In the genomic region with DNA sequence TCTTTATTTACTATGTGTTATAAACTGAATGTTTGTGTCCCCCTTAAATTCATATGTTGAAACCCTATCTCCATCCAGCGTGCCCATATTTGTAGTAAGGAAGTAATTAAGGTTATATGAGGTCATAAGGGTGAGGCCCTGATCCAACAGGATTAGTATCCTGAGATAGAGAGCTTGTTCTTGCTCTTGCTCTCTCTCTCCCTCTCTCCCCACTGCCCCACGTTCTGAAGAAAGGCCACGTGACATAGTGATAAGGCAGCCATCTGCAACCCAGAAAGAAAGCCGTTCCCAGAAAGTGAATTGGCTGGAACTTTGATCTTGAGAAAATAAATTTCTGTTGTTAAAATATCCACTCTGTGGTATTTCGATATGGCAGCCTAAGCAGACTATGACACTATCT, we compare ENCODE assay signal across 22 cellular contexts.
DNase-seq lines count a peak whose midpoint lies in the region; ATAC-seq and TF ChIP-seq lines count a peak whose summit lies in the region.
"Had no signal": no experiment of that assay in that cellular context is flagged by ENCODE, and none has a peak within 500 bp of the region (broad histone marks: within the 10 kb centered on the region; RNA-seq: fewer than 3 reads in every experiment).

No MANE protein-coding gene starts in this region.

- no peaks in the 10 kb centered on the region for H3F3A ChIP-seq in PC-3 (ENCODE audit: low read length, unreplicated experiment)

- H3K9me3 ChIP-seq in PC-3 (ENCODE audit: low read length) = no peaks in the 10 kb centered on the region

- H3K27ac ChIP-seq in PC-3 (ENCODE audit: low read length) (peak overlapping the region; percentile 32), urinary bladder (ENCODE audit: low read depth) (peak overlapping the region; percentile 48)
- H3K27ac ChIP-seq: BLaER1, SJCRH30 had no signal

- peak overlapping the region; percentile 4; the same call in 1 of the 2 replicates for H3K27ac Mint-ChIP-seq in HFFc6
- H3K27ac Mint-ChIP-seq in activated T-cell treated with anti-CD3 and anti-CD28 coated beads, Interleukin-2, amount 50 U/mL, for 72 hours = no peak overlapping the region
- no peak overlapping the region for H3K27ac Mint-ChIP-seq in endothelial cell (ENCODE audit: unreplicated experiment)
- H3K27ac Mint-ChIP-seq: CD4-positive, alpha-beta T cell had no signal

- WGBS in urinary bladder = 66% methylated on average over 5 of the region's 5 CpGs

- intact Hi-C loops in PC-3 (cut with micrococcal nuclease) (no loop called here), left colon (cut with DNase I, micrococcal nuclease) (no loop called here)

- H3K36me3 ChIP-seq in PC-3 (ENCODE audit: low read depth, low read length) (no peaks in the 10 kb centered on the region), urinary bladder (ENCODE audit: insufficient read depth) (no peaks in the 10 kb centered on the region)
- H3K36me3 ChIP-seq: BLaER1, SJCRH30 had no signal

- peak; percentile 16; the same call in 1 of the 2 replicates for ATAC-seq in PC-3
- ATAC-seq in left colon = peak; percentile 40
- no peak for ATAC-seq in activated T-cell treated with anti-CD3 and anti-CD28 coated beads, Interleukin-2, amount 50 U/mL, for 72 hours (replicated peaks in 1 of 2)

- H4K20me1 ChIP-seq in PC-3 (ENCODE audit: low read length) = no peaks in the 10 kb centered on the region
- H4K20me1 ChIP-seq: BLaER1 had no signal

- BruUV-seq in PC-3 (replicated peaks; lab: Mats Ljungman, UMichigan) = no TSS peak

- no peaks in the 10 kb centered on the region for H3K27me3 ChIP-seq in PC-3 (ENCODE audit: low read length)
- H3K27me3 ChIP-seq: BLaER1, SJCRH30 had no signal

- H3K9me2 ChIP-seq in PC-3 (replicated peaks; ENCODE audit: low read length) = no peaks in the 10 kb centered on the region

- H2AFZ ChIP-seq in PC-3 (ENCODE audit: low read length) = no peak overlapping the region

- H3K4me2 ChIP-seq in PC-3 (ENCODE audit: low read length) = peak overlapping the region; percentile 39; the same call in 1 of the 2 replicates
- H3K4me2 ChIP-seq: BLaER1 had no signal

- no peak overlapping the region for H3K9ac ChIP-seq in PC-3 (ENCODE audit: low read length)
- H3K9ac ChIP-seq: BLaER1 had no signal

- H3K4me3 ChIP-seq in PC-3 (ENCODE audit: low read length) (no peak overlapping the region), urinary bladder (ENCODE audit: low read depth, low read length) (no peak overlapping the region)
- H3K4me3 ChIP-seq: BLaER1, SJCRH30 had no signal

- H3K36me3 Mint-ChIP-seq in HFFc6 (ENCODE audit: low read depth) (peaks cover 30% of the 10 kb centered on the region), endothelial cell (ENCODE audit: low read depth, unreplicated experiment) (peaks cover 12% of the 10 kb centered on the region)
- peaks cover 0 to 2% of the 10 kb centered on the region in 2 donors for H3K36me3 Mint-ChIP-seq in activated T-cell treated with anti-CD3 and anti-CD28 coated beads, Interleukin-2, amount 50 U/mL, for 72 hours (ENCODE audit: insufficient read depth in 2 of 2)

- peaks cover 16% of the 10 kb centered on the region for H3K4me1 ChIP-seq in PC-3 (ENCODE audit: insufficient read depth, low read length)
- H3K4me1 ChIP-seq in urinary bladder (ENCODE audit: insufficient read depth) = no peaks in the 10 kb centered on the region
- H3K4me1 ChIP-seq: BLaER1 had no signal

- H3K4me1 Mint-ChIP-seq in HFFc6 (ENCODE audit: low read depth) (peaks cover 38% of the 10 kb centered on the region), endothelial cell (ENCODE audit: unreplicated experiment) (no peaks in the 10 kb centered on the region)
- H3K4me1 Mint-ChIP-seq in activated T-cell treated with anti-CD3 and anti-CD28 coated beads, Interleukin-2, amount 50 U/mL, for 72 hours (ENCODE audit: low read depth) = no peaks in the 10 kb centered on the region

- H3K4me3 Mint-ChIP-seq in HFFc6 = no peak overlapping the region
- no peak overlapping the region for H3K4me3 Mint-ChIP-seq in activated T-cell treated with anti-CD3 and anti-CD28 coated beads, Interleukin-2, amount 50 U/mL, for 72 hours
- H3K4me3 Mint-ChIP-seq in endothelial cell (ENCODE audit: unreplicated experiment) = no peak overlapping the region
- H3K4me3 Mint-ChIP-seq: CD4-positive, alpha-beta T cell had no signal

- no peaks in the 10 kb centered on the region for H3K79me2 ChIP-seq in PC-3 (ENCODE audit: low read length)

- DNase-seq in HFFc6 (no peak), PC-3 (no peak), left colon (no peak), endothelial cell (ENCODE audit: low spot score) (no peak)
- no peak for DNase-seq in activated T-cell treated with anti-CD3 and anti-CD28 coated beads, Interleukin-2, amount 50 U/mL, for 72 hours
- DNase-seq in stimulated activated CD4-positive, alpha-beta T cell treated with anti-CD3 and anti-CD28 coated beads, Interleukin-4, amount 100 ng/mL, for 24 hours = no peak
- DNase-seq: ACHN; CD4-positive, alpha-beta T cell; COR-L47; DMS 273 treated with DMSO at 0.1 percent for 48 hours; GOT3; HCEC 1CT; NCI-H1092; NCI-H1436; NCI-H187 treated with DMSO at 0.1 percent for 48 hours; NCI-H2107; NCI-H446 treated with DMSO at 0.1 percent for 48 hours; NCI-H69; NK-92 treated with Interleukin-12 subunit alpha and Interleukin-12 subunit beta, amount 100 ng/mL, for 24 hours; SJCRH30 had no signal

- TF ChIP-seq CTCF in HFFc6 (IDR thresholded peaks at IDR 0.05) = no peak
- no peak for TF ChIP-seq CTCF in PC-3 (conservative IDR thresholded peaks at IDR 0.05; ENCODE audit: low read depth, low read length)
- no peak for TF ChIP-seq CTCF in endothelial cell (IDR thresholded peaks at IDR 0.05; ENCODE audit: unreplicated experiment)

- POLR2A ChIA-PET in PC-3 (lab: Charles Lee; ENCODE audit: unreplicated experiment) = no interaction called here

- H3K27me3 Mint-ChIP-seq in HFFc6 (ENCODE audit: insufficient read depth) (no peaks in the 10 kb centered on the region; the same call in none of the 2 replicates), endothelial cell (ENCODE audit: unreplicated experiment) (peaks cover 2% of the 10 kb centered on the region)
- no peaks in the 10 kb centered on the region for H3K27me3 Mint-ChIP-seq in activated T-cell treated with anti-CD3 and anti-CD28 coated beads, Interleukin-2, amount 50 U/mL, for 72 hours (ENCODE audit: low read depth)
- H3K27me3 Mint-ChIP-seq: CD4-positive, alpha-beta T cell had no signal

- CTCF ChIA-PET in PC-3 (lab: Charles Lee) = interaction anchor here (1.0 kb wide), 2 partner anchors 96 to 117 kb away, joined by 3 read pairs; no protein-coding TSS in a partner anchor

- H3K9me3 Mint-ChIP-seq in HFFc6 (peaks cover 16% of the 10 kb centered on the region), endothelial cell (ENCODE audit: unreplicated experiment) (peaks cover 8% of the 10 kb centered on the region)
- H3K9me3 Mint-ChIP-seq in activated T-cell treated with anti-CD3 and anti-CD28 coated beads, Interleukin-2, amount 50 U/mL, for 72 hours = peaks cover 0 to 3% of the 10 kb centered on the region in 2 donors

Comparison
In these comparisons a context has a peak if more than half of its experiments do, and no peak if none do; other contexts are left out.
1. ATAC-seq: peak in PC-3 (single experiment) and left colon (single experiment); none in activated T-cell treated with anti-CD3 and anti-CD28 coated beads, Interleukin-2, amount 50 U/mL, for 72 hours (0 of 2).